ENCODE assay signal across 19 cellular contexts in genomic region chr2:172912245-172912644, GRCh38.
"Had no signal": no experiment of that assay in that cellular context is flagged by ENCODE, and none has a peak within 500 bp of the region (broad histone marks: within the 10 kb centered on the region; RNA-seq: fewer than 3 reads in every experiment).

No MANE protein-coding gene starts in this region.

- H3K27ac Mint-ChIP-seq: natural killer cell treated with Interleukin-12 subunit alpha and Interleukin-12 subunit beta and Interleukin-15 and Interleukin-18, amount 100 ng/mL, for 72 hours; progenitor cell of endocrine pancreas; type B pancreatic cell had no signal

- FAIRE-seq: islet of Langerhans, pancreas, small intestine, urothelium cell line had no signal

- ATAC-seq: gastrocnemius medialis; heart right ventricle; mucosa of descending colon; natural killer cell treated with Interleukin-12 subunit alpha and Interleukin-12 subunit beta and Interleukin-15 and Interleukin-18, amount 100 ng/mL, for 72 hours; pancreas; right cardiac atrium had no signal

- H3K9me3 ChIP-seq: esophagus muscularis mucosa, gastrocnemius medialis, heart right ventricle, mucosa of descending colon, pancreas had no signal

- H3K27ac ChIP-seq: epithelial cell of prostate, esophagus muscularis mucosa, gastrocnemius medialis, heart right ventricle, pancreas had no signal

- H3K36me3 Mint-ChIP-seq: natural killer cell treated with Interleukin-12 subunit alpha and Interleukin-12 subunit beta and Interleukin-15 and Interleukin-18, amount 100 ng/mL, for 72 hours; type B pancreatic cell had no signal

- H3K27me3 Mint-ChIP-seq: progenitor cell of endocrine pancreas, type B pancreatic cell had no signal

- H3K36me3 ChIP-seq: esophagus muscularis mucosa, gastrocnemius medialis, heart right ventricle, pancreas had no signal

- H3K4me3 ChIP-seq: esophagus muscularis mucosa, gastrocnemius medialis, heart right ventricle, mucosa of descending colon, pancreas had no signal

- H3K4me1 ChIP-seq: esophagus muscularis mucosa, gastrocnemius medialis, heart right ventricle, pancreas had no signal

- DNase-seq: effector memory CD4-positive, alpha-beta T cell; gastrocnemius medialis; heart right ventricle; hypothalamus; kidney glomerular epithelial cell; mucosa of descending colon; occipital lobe; pancreas; right cardiac atrium; small intestine; stimulated activated CD4-positive, alpha-beta T cell treated with anti-CD3 and anti-CD28 coated beads, Interleukin-12 subunit alpha, Interleukin-12 subunit beta, amount 100 ng/mL, for 4 hours; stimulated activated naive CD4-positive, alpha-beta T cell treated with Interleukin-2 at 50 U/mL for 16 hours had no signal

- H3K4me3 Mint-ChIP-seq: natural killer cell treated with Interleukin-12 subunit alpha and Interleukin-12 subunit beta and Interleukin-15 and Interleukin-18, amount 100 ng/mL, for 72 hours; type B pancreatic cell had no signal

- H3K9me3 Mint-ChIP-seq: natural killer cell treated with Interleukin-12 subunit alpha and Interleukin-12 subunit beta and Interleukin-15 and Interleukin-18, amount 100 ng/mL, for 72 hours; type B pancreatic cell had no signal

- H3K27me3 ChIP-seq: esophagus muscularis mucosa, gastrocnemius medialis, heart right ventricle, pancreas had no signal
